ENCODE assay signal across 26 cellular contexts in the genomic region with DNA sequence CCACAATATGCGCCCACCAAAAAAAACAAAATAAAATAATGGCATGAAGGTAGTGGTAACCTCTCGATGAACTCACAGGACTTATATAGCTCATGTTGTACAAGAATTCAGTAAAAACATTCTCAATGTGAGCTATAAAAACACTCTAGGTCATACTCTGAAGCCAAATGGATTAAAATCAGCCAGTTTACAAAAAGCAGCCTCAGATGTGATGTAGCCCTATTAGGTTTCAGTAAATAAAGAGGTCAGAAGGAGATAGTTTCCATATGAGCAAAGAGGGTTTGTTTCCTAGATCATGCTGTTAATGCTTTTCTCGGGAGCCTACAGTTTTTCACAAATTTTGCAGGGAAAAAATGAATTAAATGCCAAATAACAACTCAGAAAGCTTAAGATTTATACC.
"Had no signal": no experiment of that assay in that cellular context is flagged by ENCODE, and none has a peak within 500 bp of the region (broad histone marks: within the 10 kb centered on the region; RNA-seq: fewer than 3 reads in every experiment).

No MANE protein-coding gene starts in this region.

- H3K4me3 Mint-ChIP-seq: activated CD8-positive, alpha-beta memory T cell treated with anti-CD3 and anti-CD28 coated beads, Interleukin-2, amount 10 ng/mL, durations not matched to agents 7 days and 5 days; activated naive CD4-positive, alpha-beta T cell treated with anti-CD3 and anti-CD28 coated beads, Interleukin-2, amount 50 U/mL, for 24 hours; activated T-cell treated with anti-CD3 and anti-CD28 coated beads, Interleukin-2, amount 50 U/mL, for 24 hours; activated T-helper 1 cell treated with anti-CD3 and anti-CD28 coated beads, Interleukin-12 subunit alpha, Interleukin-12 subunit beta, Interleukin-2, Interleukin-4 antibody, amounts not matched to agents 30 ng/mL and 10 ng/mL and 1 ng/mL, durations not matched to agents 14 hours and 24 hours and 36 hours; T-helper 1 cell treated with Interleukin-12 subunit alpha and Interleukin-12 subunit beta and Interleukin-4 antibody, amounts not matched to agents 30 μg/mL and 1 μg/mL, for 36 hours; WTC11 had no signal

- H3K4me1 Mint-ChIP-seq: activated CD8-positive, alpha-beta memory T cell treated with anti-CD3 and anti-CD28 coated beads, Interleukin-2, amount 10 ng/mL, durations not matched to agents 7 days and 5 days; activated naive CD4-positive, alpha-beta T cell treated with anti-CD3 and anti-CD28 coated beads, Interleukin-2, amount 50 U/mL, for 24 hours had no signal

- H3K4me3 ChIP-seq: ascending aorta had no signal

- H3K27ac ChIP-seq: ascending aorta, brain microvascular endothelial cell, KMS-11 had no signal

- H3K9me3 ChIP-seq: ascending aorta had no signal

- H3K9me3 Mint-ChIP-seq: activated naive CD4-positive, alpha-beta T cell treated with anti-CD3 and anti-CD28 coated beads, Interleukin-2, amount 50 U/mL, for 24 hours; activated T-cell treated with anti-CD3 and anti-CD28 coated beads, Interleukin-2, amount 50 U/mL, for 24 hours; activated T-helper 1 cell treated with anti-CD3 and anti-CD28 coated beads, Interleukin-12 subunit alpha, Interleukin-12 subunit beta, Interleukin-2, Interleukin-4 antibody, amounts not matched to agents 30 ng/mL and 10 ng/mL and 1 ng/mL, durations not matched to agents 14 hours and 24 hours and 36 hours; T-helper 1 cell treated with Interleukin-12 subunit alpha and Interleukin-12 subunit beta and Interleukin-4 antibody, amounts not matched to agents 30 μg/mL and 1 μg/mL, for 36 hours; WTC11 had no signal

- H3K9ac ChIP-seq: KMS-11 had no signal

- H3K36me3 ChIP-seq: ascending aorta, brain microvascular endothelial cell had no signal

- H3K27me3 ChIP-seq: ascending aorta, brain microvascular endothelial cell had no signal

- DNase-seq: activated CD4-positive, alpha-beta T cell treated with anti-CD3 and anti-CD28 coated beads for 48 hours; activated CD4-positive, alpha-beta T cell treated with anti-CD3 and anti-CD28 coated beads, Interleukin-2, amount 50 U/mL, for 48 hours; activated CD4-positive, CD25-positive, alpha-beta regulatory T cell treated with anti-CD3 and anti-CD28 coated beads, Interleukin-2, amount 50 U/mL, for 72 hours; activated CD8-positive, alpha-beta memory T cell treated with anti-CD3 and anti-CD28 coated beads, Interleukin-2, amount 10 ng/mL, durations not matched to agents 7 days and 5 days; activated effector memory CD4-positive, alpha-beta T cell treated with Interleukin-2 at 50 U/mL for 16 hours; activated naive CD4-positive, alpha-beta T cell; activated T-cell treated with anti-CD3 and anti-CD28 coated beads, Interleukin-2, amount 50 U/mL, for 24 hours; amniotic stem cell; brain microvascular endothelial cell; NCI-H1092; NCI-H1417; NCI-H1930; NCI-H2107; NCI-H2171 treated with DMSO at 0.1 percent for 48 hours; NCI-H345; NCI-H510A; NCI-H526 treated with DMSO at 0.1 percent for 48 hours; NK-92 treated with Interleukin-12 subunit alpha and Interleukin-12 subunit beta, amount 100 ng/mL, for 24 hours; PC-3; SHP77 treated with DMSO at 0.1 percent for 48 hours had no signal

- H3K36me3 Mint-ChIP-seq: activated CD8-positive, alpha-beta memory T cell treated with anti-CD3 and anti-CD28 coated beads, Interleukin-2, amount 10 ng/mL, durations not matched to agents 7 days and 5 days; activated naive CD4-positive, alpha-beta T cell treated with anti-CD3 and anti-CD28 coated beads, Interleukin-2, amount 50 U/mL, for 24 hours; WTC11 had no signal

- H3K27ac Mint-ChIP-seq: activated CD8-positive, alpha-beta memory T cell treated with anti-CD3 and anti-CD28 coated beads, Interleukin-2, amount 10 ng/mL, durations not matched to agents 7 days and 5 days; activated naive CD4-positive, alpha-beta T cell treated with anti-CD3 and anti-CD28 coated beads, Interleukin-2, amount 50 U/mL, for 24 hours; activated T-cell treated with anti-CD3 and anti-CD28 coated beads, Interleukin-2, amount 50 U/mL, for 24 hours; activated T-helper 1 cell treated with anti-CD3 and anti-CD28 coated beads, Interleukin-12 subunit alpha, Interleukin-12 subunit beta, Interleukin-2, Interleukin-4 antibody, amounts not matched to agents 30 ng/mL and 10 ng/mL and 1 ng/mL, durations not matched to agents 14 hours and 24 hours and 36 hours; T-helper 1 cell treated with Interleukin-12 subunit alpha and Interleukin-12 subunit beta and Interleukin-4 antibody, amounts not matched to agents 30 μg/mL and 1 μg/mL, for 36 hours; WTC11 had no signal

- H3K27me3 Mint-ChIP-seq: activated CD8-positive, alpha-beta memory T cell treated with anti-CD3 and anti-CD28 coated beads, Interleukin-2, amount 10 ng/mL, durations not matched to agents 7 days and 5 days; activated T-cell treated with anti-CD3 and anti-CD28 coated beads, Interleukin-2, amount 50 U/mL, for 24 hours had no signal

- ATAC-seq: activated CD8-positive, alpha-beta memory T cell treated with anti-CD3 and anti-CD28 coated beads, Interleukin-2, amount 10 ng/mL, durations not matched to agents 7 days and 5 days; PC-3; WTC11 had no signal

- H3K4me1 ChIP-seq: ascending aorta had no signal
